23 cellular contexts compared by ENCODE assay signal in the genomic region with DNA sequence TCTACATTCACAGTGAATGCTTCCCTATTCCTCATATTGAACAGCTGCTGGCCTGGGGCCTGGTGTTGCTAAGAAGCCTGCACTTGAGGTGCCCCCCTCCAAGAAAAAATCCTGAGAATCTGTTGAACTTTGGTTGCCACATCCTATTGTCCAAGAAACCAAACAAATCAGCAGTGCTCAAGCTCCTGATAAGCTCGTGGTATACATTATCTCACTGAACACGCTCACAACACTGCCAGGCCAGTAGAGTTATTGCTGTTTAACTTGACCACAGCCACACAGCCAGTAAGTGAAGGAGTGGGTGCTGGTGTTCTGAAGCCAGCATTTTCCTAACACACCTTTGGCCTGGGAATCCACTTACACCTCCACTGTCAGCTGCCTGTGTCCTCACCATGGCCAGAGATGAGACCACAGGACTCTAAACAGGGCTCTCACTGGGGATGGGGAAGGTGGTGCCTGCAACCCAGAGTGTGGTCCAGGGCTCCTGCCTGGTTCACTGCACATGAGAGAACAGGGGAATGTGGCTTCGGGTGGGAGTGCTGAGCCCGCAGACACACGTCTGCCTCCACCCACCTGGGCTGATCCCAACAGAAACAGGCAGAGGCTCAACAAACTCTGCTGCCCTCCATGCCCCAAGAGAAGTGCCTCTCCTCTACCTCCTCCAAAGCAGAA. TPM values are rescaled to one million over a fixed set of nuclear protein-coding genes. Genes with fewer than 3 reads are reported as not detected.
A peak's percentile ranks its signal among the peaks of the same experiment; 100 is the strongest.
DNase-seq lines count a peak whose midpoint lies in the region; ATAC-seq and TF ChIP-seq lines count a peak whose summit lies in the region.
"Had no signal": no experiment of that assay in that cellular context is flagged by ENCODE, and none has a peak within 500 bp of the region (broad histone marks: within the 10 kb centered on the region; RNA-seq: fewer than 3 reads in every experiment).

No MANE protein-coding gene starts in this region.

- DNase-seq in NCI-H2107 treated with DMSO at 0.1 percent for 48 hours (lab: John Stamatoyannopoulos, UW; ENCODE audit: unreplicated experiment) (peak; percentile 58), NCI-H2107 (lab: John Stamatoyannopoulos, UW) (no peak), NCI-H345 treated with DMSO at 0.1 percent for 48 hours (lab: John Stamatoyannopoulos, UW; ENCODE audit: unreplicated experiment) (peak; percentile 96), fibroblast of pulmonary artery (ENCODE audit: low read depth) (peak; percentile 24), ureter (ENCODE audit: low spot score) (no peak)
- no peak for DNase-seq in naive thymus-derived CD4-positive, alpha-beta T cell
- DNase-seq: activated CD8-positive, alpha-beta memory T cell treated with anti-CD3 and anti-CD28 coated beads, Interleukin-2, amount 50 U/mL, for 48 hours; activated naive CD4-positive, alpha-beta T cell treated with Interleukin-2 at 50 U/mL for 16 hours; CD4-positive, alpha-beta memory T cell; gastrocnemius medialis; GF-D8; H7; naive B cell; NCI-H187 treated with DMSO at 0.1 percent for 48 hours; stimulated activated naive CD4-positive, alpha-beta T cell had no signal

- ATAC-seq in GM18907 (IDR thresholded peaks at IDR 0.05; ENCODE audit: unreplicated experiment) (no peak), GM21528 (IDR thresholded peaks at IDR 0.05; ENCODE audit: low FRiP score, unreplicated experiment) (no peak)
- no peak for ATAC-seq in naive thymus-derived CD4-positive, alpha-beta T cell
- ATAC-seq: A549, gastrocnemius medialis had no signal

- H3K9me3 ChIP-seq in naive thymus-derived CD4-positive, alpha-beta T cell (ENCODE audit: control insufficient read depth in 2 of 3, low read length in 3 of 3): no peaks in the 10 kb centered on the region
- H3K9me3 ChIP-seq: A549, gastrocnemius medialis had no signal

- intact Hi-C loops in naive thymus-derived CD4-positive, alpha-beta T cell (cut with micrococcal nuclease): no loop called here

- peaks cover 11 to 42% (median 21%) of the 10 kb centered on the region in 5 donors for H3K27me3 Mint-ChIP-seq in naive thymus-derived CD4-positive, alpha-beta T cell

- no peaks in the 10 kb centered on the region for H3K27me3 ChIP-seq in naive thymus-derived CD4-positive, alpha-beta T cell (ENCODE audit: control insufficient read depth in 2 of 2, insufficient read depth in 2 of 2, low read length in 2 of 2)
- H3K27me3 ChIP-seq: gastrocnemius medialis had no signal

- CTCF ChIA-PET in naive thymus-derived CD4-positive, alpha-beta T cell (lab: Charles Lee): no interaction called here

- no peak overlapping the region for H3K27ac ChIP-seq in naive thymus-derived CD4-positive, alpha-beta T cell (ENCODE audit: low read depth, low read length)
- H3K27ac ChIP-seq: A549, gastrocnemius medialis had no signal

- no peak overlapping the region for H3K4me3 ChIP-seq in fibroblast of pulmonary artery (replicated peaks; ENCODE audit: low read depth, low read length)
- H3K4me3 ChIP-seq in naive thymus-derived CD4-positive, alpha-beta T cell (ENCODE audit: low read length): no peak overlapping the region
- H3K4me3 ChIP-seq: A549, gastrocnemius medialis, lung had no signal

- POLR2A ChIA-PET in naive thymus-derived CD4-positive, alpha-beta T cell (lab: Charles Lee): no interaction called here

- TF ChIP-seq CTCF in fibroblast of pulmonary artery (IDR thresholded peaks at IDR 0.05; ENCODE audit: low read length, missing control alignments): no peak

- no peak overlapping the region for H3K27ac Mint-ChIP-seq in naive thymus-derived CD4-positive, alpha-beta T cell
- H3K27ac Mint-ChIP-seq: CD4-positive, alpha-beta memory T cell; naive B cell; T-helper 2 cell treated with Interferon-gamma antibody and Interleukin-4, amounts not matched to agents 5 μg/mL and 100 μg/mL, for 36 hours had no signal

- H3K4me1 Mint-ChIP-seq in naive thymus-derived CD4-positive, alpha-beta T cell: peaks cover 0 to 1% (median 0%) of the 10 kb centered on the region in 7 donors
- H3K4me1 Mint-ChIP-seq: CD4-positive, alpha-beta memory T cell had no signal

- no peaks in the 10 kb centered on the region for H3K36me3 Mint-ChIP-seq in naive thymus-derived CD4-positive, alpha-beta T cell
- H3K36me3 Mint-ChIP-seq: CD4-positive, alpha-beta memory T cell; naive B cell had no signal

- H3K36me3 ChIP-seq in naive thymus-derived CD4-positive, alpha-beta T cell (ENCODE audit: control insufficient read depth in 2 of 3, insufficient read depth in 3 of 3, low read length in 3 of 3): no peaks in the 10 kb centered on the region
- H3K36me3 ChIP-seq: gastrocnemius medialis had no signal

- no peak overlapping the region for H3K4me3 Mint-ChIP-seq in naive thymus-derived CD4-positive, alpha-beta T cell
- H3K4me3 Mint-ChIP-seq: CD4-positive, alpha-beta memory T cell; naive B cell; T-helper 2 cell treated with Interferon-gamma antibody and Interleukin-4, amounts not matched to agents 5 μg/mL and 100 μg/mL, for 36 hours had no signal

- H3K9me3 Mint-ChIP-seq in naive thymus-derived CD4-positive, alpha-beta T cell: peaks cover 0 to 2% (median 0%) of the 10 kb centered on the region in 11 donors
- H3K9me3 Mint-ChIP-seq: CD4-positive, alpha-beta memory T cell; naive B cell; T-helper 2 cell treated with Interferon-gamma antibody and Interleukin-4, amounts not matched to agents 5 μg/mL and 100 μg/mL, for 36 hours had no signal

- no peaks in the 10 kb centered on the region for H3K4me1 ChIP-seq in naive thymus-derived CD4-positive, alpha-beta T cell (ENCODE audit: control insufficient read depth in 2 of 2, insufficient read depth in 2 of 2, low read length in 2 of 2)
- H3K4me1 ChIP-seq: A549, gastrocnemius medialis had no signal

RNA-seq across cellular contexts. Expression of a gene that starts 6.7 kb away (rescaled TPM):
- total RNA-seq in ureter: not detected
- total RNA-seq in naive thymus-derived CD4-positive, alpha-beta T cell: not detected
- polyA plus RNA-seq in naive thymus-derived CD4-positive, alpha-beta T cell: not detected
- total RNA-seq: CD4-positive, alpha-beta memory T cell; endothelial cell of umbilical vein; LHCN-M2; pulmonary artery endothelial cell had no signal
- polyA plus RNA-seq: CD4-positive, alpha-beta memory T cell; endothelial cell of umbilical vein had no signal

Comparison
In these comparisons a context has a peak if more than half of its experiments do, and no peak if none do; other contexts are left out.
1. DNase-seq: peak in NCI-H2107 treated with DMSO at 0.1 percent for 48 hours (single experiment), NCI-H345 treated with DMSO at 0.1 percent for 48 hours (single experiment) and fibroblast of pulmonary artery (single experiment); none in NCI-H2107 (single experiment), ureter (single experiment) and naive thymus-derived CD4-positive, alpha-beta T cell (0 of 9).